8 cellular contexts compared by ENCODE assay signal in the genomic region with DNA sequence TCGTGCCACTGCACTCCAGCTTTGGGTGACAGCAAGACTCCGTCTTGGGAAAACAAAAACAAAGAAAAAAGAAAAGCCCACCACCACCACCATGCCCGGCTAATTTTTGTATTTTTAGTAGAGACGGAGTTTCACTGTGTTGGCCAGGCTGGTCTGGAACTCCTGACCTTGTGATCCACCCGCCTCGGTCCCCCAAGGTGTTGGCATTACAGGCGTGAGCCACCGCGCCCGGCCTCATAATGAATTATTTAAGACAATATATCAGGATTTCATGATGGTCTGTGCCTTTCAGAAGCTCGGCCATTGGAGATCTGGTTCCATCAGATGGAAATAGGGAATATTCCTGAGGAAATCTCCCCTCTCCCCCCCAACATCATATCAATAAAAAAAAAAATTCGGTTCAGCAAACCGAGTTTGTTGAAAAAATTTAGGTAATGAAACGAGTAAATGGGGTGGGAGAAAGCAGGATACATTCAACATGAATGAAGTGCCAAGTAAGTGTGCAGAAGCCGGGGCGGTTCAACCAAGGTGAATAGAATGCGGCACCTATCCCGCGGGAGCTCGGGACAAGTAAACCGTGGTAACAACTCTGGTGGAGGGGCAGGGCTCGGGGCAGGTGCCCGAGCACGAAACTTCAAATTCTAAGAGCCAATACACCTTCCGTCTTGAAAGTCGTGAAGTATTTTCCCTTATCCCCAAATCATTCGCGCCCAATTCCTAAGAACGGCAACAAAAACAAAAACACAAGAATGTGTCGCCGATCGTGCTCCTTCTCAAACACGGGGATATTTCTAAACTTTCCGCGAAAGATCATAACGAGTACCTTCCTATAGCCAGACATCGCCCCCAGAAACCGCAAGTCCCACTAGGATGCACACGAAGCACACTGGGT. TPM values are rescaled to one million over a fixed set of nuclear protein-coding genes. Genes with fewer than 3 reads are reported as not detected.
A peak's percentile ranks its signal among the peaks of the same experiment; 100 is the strongest.
DNase-seq lines count a peak whose midpoint lies in the region; ATAC-seq and TF ChIP-seq lines count a peak whose summit lies in the region.

No MANE protein-coding gene starts in this region.

- intact Hi-C loops in left colon (cut with DNase I, micrococcal nuclease): no loop called here

- peaks cover 13% of the 10 kb centered on the region for H3K4me1 Mint-ChIP-seq in activated naive CD8-positive, alpha-beta T cell treated with anti-CD3 and anti-CD28 coated beads, Interleukin-2, amount 10 ng/mL, durations not matched to agents 7 days and 5 days
- H3K4me1 Mint-ChIP-seq in stimulated activated naive CD8-positive, alpha-beta T cell treated with anti-CD3 and anti-CD28 coated beads, Interleukin-15, amount 100 ng/mL, for 72 hours: peaks cover 8% of the 10 kb centered on the region

- H3K27me3 Mint-ChIP-seq in activated naive CD8-positive, alpha-beta T cell treated with anti-CD3 and anti-CD28 coated beads, Interleukin-2, amount 10 ng/mL, durations not matched to agents 7 days and 5 days: no peaks in the 10 kb centered on the region
- H3K27me3 Mint-ChIP-seq in stimulated activated naive CD8-positive, alpha-beta T cell treated with anti-CD3 and anti-CD28 coated beads, Interleukin-15, amount 100 ng/mL, for 72 hours: no peaks in the 10 kb centered on the region

- peaks cover 2% of the 10 kb centered on the region for H3K36me3 Mint-ChIP-seq in activated naive CD8-positive, alpha-beta T cell treated with anti-CD3 and anti-CD28 coated beads, Interleukin-2, amount 10 ng/mL, durations not matched to agents 7 days and 5 days

- ATAC-seq in activated naive CD8-positive, alpha-beta T cell treated with anti-CD3 and anti-CD28 coated beads, Interleukin-2, amount 10 ng/mL, durations not matched to agents 7 days and 5 days (ENCODE audit: low read depth): no peak
- ATAC-seq in left colon (peak; percentile 25), HG03108 (IDR thresholded peaks at IDR 0.05; ENCODE audit: unreplicated experiment) (no peak), omental fat pad (ENCODE audit: low FRiP score) (no peak)
- ATAC-seq in stimulated activated naive CD8-positive, alpha-beta T cell treated with anti-CD3 and anti-CD28 coated beads, Interleukin-15, amount 100 ng/mL, for 72 hours: no peak

- H3K4me3 Mint-ChIP-seq in activated naive CD8-positive, alpha-beta T cell treated with anti-CD3 and anti-CD28 coated beads, Interleukin-2, amount 10 ng/mL, durations not matched to agents 7 days and 5 days: peak overlapping the region; percentile 99
- H3K4me3 Mint-ChIP-seq in stimulated activated naive CD8-positive, alpha-beta T cell treated with anti-CD3 and anti-CD28 coated beads, Interleukin-15, amount 100 ng/mL, for 72 hours: peak overlapping the region; percentile 96 to 99

- H3K9me3 Mint-ChIP-seq in activated naive CD8-positive, alpha-beta T cell treated with anti-CD3 and anti-CD28 coated beads, Interleukin-2, amount 10 ng/mL, durations not matched to agents 7 days and 5 days: no peaks in the 10 kb centered on the region
- no peaks in the 10 kb centered on the region for H3K9me3 Mint-ChIP-seq in stimulated activated naive CD8-positive, alpha-beta T cell treated with anti-CD3 and anti-CD28 coated beads, Interleukin-15, amount 100 ng/mL, for 72 hours

- peak overlapping the region; percentile 55; the same call in 1 of the 2 replicates for H3K27ac ChIP-seq in 22Rv1

- DNase-seq in HEK293T (ENCODE audit: extremely low spot score) (no peak), left colon (peak; percentile 41 to 59), SKM-1 (lab: John Stamatoyannopoulos, UW; ENCODE audit: unreplicated experiment) (no peak), omental fat pad (ENCODE audit: low spot score) (no peak)
- DNase-seq in activated naive CD8-positive, alpha-beta T cell treated with anti-CD3 and anti-CD28 coated beads, Interleukin-2, amount 10 ng/mL, durations not matched to agents 7 days and 5 days: peak; percentile 27
- peak in 1 of 2 donors; percentile 7 for DNase-seq in stimulated activated naive CD8-positive, alpha-beta T cell treated with anti-CD3 and anti-CD28 coated beads, Interleukin-15, amount 100 ng/mL, for 72 hours

- H3K27ac Mint-ChIP-seq in activated naive CD8-positive, alpha-beta T cell treated with anti-CD3 and anti-CD28 coated beads, Interleukin-2, amount 10 ng/mL, durations not matched to agents 7 days and 5 days: peak overlapping the region; percentile 92
- peak overlapping the region; percentile 35 to 90 for H3K27ac Mint-ChIP-seq in stimulated activated naive CD8-positive, alpha-beta T cell treated with anti-CD3 and anti-CD28 coated beads, Interleukin-15, amount 100 ng/mL, for 72 hours

- CTCF ChIA-PET in HEK293T (lab: Yijun Ruan, JAX): interaction anchor here (0.6 kb wide), 1 partner anchor 18 kb away, joined by 5 read pairs; no protein-coding TSS in a partner anchor

- POLR2A ChIA-PET in HEK293T (lab: Yijun Ruan, JAX): interaction anchor here (1.0 to 2.5 kb wide), 6 partner anchors 11 to 66 kb away, joined by 3 to 22 read pairs (median 4); a partner anchor contains a TSS
- POLR2A ChIA-PET in activated naive CD8-positive, alpha-beta T cell treated with anti-CD3 and anti-CD28 coated beads, Interleukin-2, amount 10 ng/mL, durations not matched to agents 7 days and 5 days (lab: Charles Lee): interaction anchor here (1.3 kb wide), 1 partner anchor 64 kb away, joined by 3 read pairs; no protein-coding TSS in a partner anchor

- TF ChIP-seq CTCF in 22Rv1 (IDR thresholded peaks at IDR 0.05): no peak
- no peak for TF ChIP-seq CTCF in omental fat pad (IDR thresholded peaks at IDR 0.05)

TF ChIP-seq in HEK293T, 16 proteins besides CTCF, POLR2A, EP300 and RAD21:
- TF ChIP-seq, protein P1, sequence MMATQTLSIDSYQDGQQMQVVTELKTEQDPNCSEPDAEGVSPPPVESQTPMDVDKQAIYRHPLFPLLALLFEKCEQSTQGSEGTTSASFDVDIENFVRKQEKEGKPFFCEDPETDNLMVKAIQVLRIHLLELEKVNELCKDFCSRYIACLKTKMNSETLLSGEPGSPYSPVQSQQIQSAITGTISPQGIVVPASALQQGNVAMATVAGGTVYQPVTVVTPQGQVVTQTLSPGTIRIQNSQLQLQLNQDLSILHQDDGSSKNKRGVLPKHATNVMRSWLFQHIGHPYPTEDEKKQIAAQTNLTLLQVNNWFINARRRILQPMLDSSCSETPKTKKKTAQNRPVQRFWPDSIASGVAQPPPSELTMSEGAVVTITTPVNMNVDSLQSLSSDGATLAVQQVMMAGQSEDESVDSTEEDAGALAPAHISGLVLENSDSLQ (IDR thresholded peaks at IDR 0.05): no peak
- TF ChIP-seq HDGF (IDR thresholded peaks at IDR 0.05; ENCODE audit: borderline replicate concordance) (no peak), L3MBTL2 (conservative IDR thresholded peaks at IDR 0.05) (peak; percentile 34), TARDBP (IDR thresholded peaks at IDR 0.05) (no peak), ARNT (IDR thresholded peaks at IDR 0.05) (no peak)

RNA-seq across cellular contexts. Expression of a gene that starts 0.8 kb away (rescaled TPM):
- 10 to 100 TPM; 10.7 to 13.2 TPM for total RNA-seq in activated naive CD8-positive, alpha-beta T cell treated with anti-CD3 and anti-CD28 coated beads, Interleukin-2, amount 10 ng/mL, durations not matched to agents 7 days and 5 days
- 1 to 10 TPM; 7.7 to 9.7 TPM for total RNA-seq in left colon
- total RNA-seq in omental fat pad: 10 to 100 TPM; 13.9 to 45.1 (median 34.3) TPM

Comparison
In these comparisons a context has a peak if more than half of its experiments do, and no peak if none do; other contexts are left out.
1. DNase-seq: peak in activated naive CD8-positive, alpha-beta T cell treated with anti-CD3 and anti-CD28 coated beads, Interleukin-2, amount 10 ng/mL, durations not matched to agents 7 days and 5 days (single experiment) and left colon (2 of 2); none in HEK293T (single experiment), SKM-1 (single experiment) and omental fat pad (single experiment).